6 cellular contexts compared by ENCODE assay signal in genomic region chr3:124757926-124758325, GRCh38. TPM values are rescaled to one million over a fixed set of nuclear protein-coding genes. Genes with fewer than 3 reads are reported as not detected.
DNase-seq lines count a peak whose midpoint lies in the region; ATAC-seq and TF ChIP-seq lines count a peak whose summit lies in the region.
"Not testable (repeated sequence)": the region's sequence is repeated elsewhere in the genome, so short reads cannot be mapped to it uniquely, and the experiment has no call there.

No MANE protein-coding gene starts in this region.

- H3K14ac ChIP-seq in H9 (ENCODE audit: insufficient read depth, low read length): not testable (repeated sequence)

- H3K27ac ChIP-seq in H9 (ENCODE audit: insufficient read length, low read depth, low read length): not testable (repeated sequence)
- H3K27ac ChIP-seq in mesendoderm (ENCODE audit: low read depth, low read length): peak overlapping the region; percentile 13

- H2AK5ac ChIP-seq in H9 (ENCODE audit: insufficient read length, low read length); mesendoderm (ENCODE audit: low read length): not testable (repeated sequence)

- peaks cover 37 to 43% of the 10 kb centered on the region in 2 experiments for H3K4me1 Mint-ChIP-seq in H9
- H3K4me1 Mint-ChIP-seq in WTC11: peaks cover 74% of the 10 kb centered on the region
- not testable (repeated sequence) for H3K4me1 Mint-ChIP-seq in stimulated activated effector memory CD8-positive, alpha-beta T cell treated with anti-CD3 and anti-CD28 coated beads, Interleukin-12 subunit alpha, Interleukin-12 subunit beta, amount 100 ng/mL, for 72 hours

- TF ChIP-seq CTCF in H9 (conservative IDR thresholded peaks at IDR 0.05); WTC11 (IDR thresholded peaks at IDR 0.05): not testable (repeated sequence)

- not testable (repeated sequence) for H3K79me1 ChIP-seq in H9 (ENCODE audit: insufficient read depth, low read depth, low read length, poor library complexity, severe bottlenecking); mesendoderm (ENCODE audit: low read length)

- H3T11ph ChIP-seq in H9 (ENCODE audit: low read length): not testable (repeated sequence)

- not testable (repeated sequence) for H4K91ac ChIP-seq in H9 (ENCODE audit: insufficient read length, low read depth, low read length)

- H4K5ac ChIP-seq in H9 (ENCODE audit: insufficient read length, low read depth, low read length); mesendoderm (ENCODE audit: low read length): not testable (repeated sequence)

- not testable (repeated sequence) for H3K23ac ChIP-seq in H9 (ENCODE audit: insufficient read length, low read depth, low read length); mesendoderm (ENCODE audit: low read length)

- not testable (repeated sequence) for H3K4me3 ChIP-seq in mesendoderm (ENCODE audit: low read length)

- not testable (repeated sequence) for H3K23me2 ChIP-seq in H9 (ENCODE audit: insufficient read length, low read depth, low read length, poor library complexity, severe bottlenecking)

- H3K4me3 Mint-ChIP-seq in H9: peak overlapping the region in 1 of 2 experiments; percentile 45; a peak in 1 of 5 replicates
- not testable (repeated sequence) for H3K4me3 Mint-ChIP-seq in WTC11; stimulated activated effector memory CD8-positive, alpha-beta T cell treated with anti-CD3 and anti-CD28 coated beads, Interleukin-12 subunit alpha, Interleukin-12 subunit beta, amount 100 ng/mL, for 72 hours

- H3K36me3 Mint-ChIP-seq in H9 (ENCODE audit: insufficient read depth in 1 of 3, low read depth in 3 of 3); WTC11; stimulated activated effector memory CD8-positive, alpha-beta T cell treated with anti-CD3 and anti-CD28 coated beads, Interleukin-12 subunit alpha, Interleukin-12 subunit beta, amount 100 ng/mL, for 72 hours: not testable (repeated sequence)

- H3K27me3 Mint-ChIP-seq in H9 (ENCODE audit: low read depth); WTC11 (ENCODE audit: low read depth): not testable (repeated sequence)

- H3K9me3 ChIP-seq in H9 (ENCODE audit: control insufficient read depth, low read depth, low read length): not testable (repeated sequence)

- H3K4me2 ChIP-seq in H9 (ENCODE audit: insufficient read depth, insufficient read length, low read length); mesendoderm (ENCODE audit: low read length): not testable (repeated sequence)

- H3K4me1 ChIP-seq in H9 (ENCODE audit: insufficient read depth, low read length): not testable (repeated sequence)
- H3K4me1 ChIP-seq in mesendoderm (ENCODE audit: control insufficient read depth, low read depth, low read length): peaks cover 23% of the 10 kb centered on the region

- not testable (repeated sequence) for H2BK20ac ChIP-seq in H9 (ENCODE audit: low read depth, low read length, poor library complexity, severe bottlenecking)

- not testable (repeated sequence) for H2BK5ac ChIP-seq in H9 (ENCODE audit: insufficient read length, low read length)
- H2BK5ac ChIP-seq in mesendoderm (ENCODE audit: low read length): peak overlapping the region; percentile 29

- H3K36me3 ChIP-seq in mesendoderm (ENCODE audit: control insufficient read depth, insufficient read depth, low read length): not testable (repeated sequence)

- H4K20me1 ChIP-seq in H9 (ENCODE audit: control insufficient read depth, insufficient read depth, insufficient read length): not testable (repeated sequence)

- not testable (repeated sequence) for H3K79me2 ChIP-seq in H9 (ENCODE audit: insufficient read depth, low read length); mesendoderm (ENCODE audit: control insufficient read depth, insufficient read depth, low read length)

- no CpG with 5 or more reads among the region's 7 CpGs for WGBS in H9 (ENCODE audit: extremely low coverage, insufficient read length, low lambda C conversion rate)
- WGBS in mesendoderm (ENCODE audit: extremely low coverage, insufficient coverage, low lambda C conversion rate): no CpG with 5 or more reads among the region's 7 CpGs

- not testable (repeated sequence) for H3K9ac ChIP-seq in H9 (ENCODE audit: extremely low read depth, insufficient read length, low read length); mesendoderm (ENCODE audit: low read length)

- not testable (repeated sequence) for H4K8ac ChIP-seq in H9 (replicated peaks; ENCODE audit: insufficient read length, low read depth, low read length); mesendoderm (ENCODE audit: low read depth, low read length)

- not testable (repeated sequence) for H2BK120ac ChIP-seq in H9 (ENCODE audit: low read depth, low read length, poor library complexity, severe bottlenecking)
- peak overlapping the region; percentile 90 for H2BK120ac ChIP-seq in mesendoderm (ENCODE audit: low read depth, low read length)

- not testable (repeated sequence) for ATAC-seq in WTC11; stimulated activated effector memory CD8-positive, alpha-beta T cell treated with anti-CD3 and anti-CD28 coated beads, Interleukin-12 subunit alpha, Interleukin-12 subunit beta, amount 100 ng/mL, for 72 hours

- POLR2A ChIA-PET in WTC11 (lab: Charles Lee): not testable (repeated sequence)

- CTCF ChIA-PET in WTC11 (lab: Charles Lee): not testable (repeated sequence)

- H3K27me3 ChIP-seq in H9 (ENCODE audit: insufficient read depth, low read length); mesendoderm (ENCODE audit: insufficient read depth, low read length, poor library complexity): not testable (repeated sequence)

- H3K9me3 Mint-ChIP-seq in H9; WTC11; stimulated activated effector memory CD8-positive, alpha-beta T cell treated with anti-CD3 and anti-CD28 coated beads, Interleukin-12 subunit alpha, Interleukin-12 subunit beta, amount 100 ng/mL, for 72 hours: not testable (repeated sequence)

- not testable (repeated sequence) for H2BK12ac ChIP-seq in H9 (ENCODE audit: insufficient read length, low read depth, low read length)

- H2AFZ ChIP-seq in H9 (ENCODE audit: low read length): not testable (repeated sequence)

- not testable (repeated sequence) for H2BK15ac ChIP-seq in H9 (ENCODE audit: low read depth, low read length)
- peak overlapping the region; percentile 23 for H2BK15ac ChIP-seq in mesendoderm (replicated peaks; ENCODE audit: low read depth)

- not testable (repeated sequence) for H3K18ac ChIP-seq in H9 (ENCODE audit: insufficient read length, low read depth, low read length)
- peak overlapping the region; percentile 95 for H3K18ac ChIP-seq in mesendoderm (ENCODE audit: low read length)

- H3K27ac Mint-ChIP-seq in H9 (peak overlapping the region in 2 of 3 experiments; percentile 23 to 88; a peak in 3 of 7 replicates), WTC11 (peak overlapping the region; percentile 83)
- H3K27ac Mint-ChIP-seq in stimulated activated effector memory CD8-positive, alpha-beta T cell treated with anti-CD3 and anti-CD28 coated beads, Interleukin-12 subunit alpha, Interleukin-12 subunit beta, amount 100 ng/mL, for 72 hours: peak overlapping the region; percentile 5

- not testable (repeated sequence) for H3K56ac ChIP-seq in H9 (ENCODE audit: insufficient read length, low read depth, low read length)
- peak overlapping the region; percentile 72 for H3K56ac ChIP-seq in mesendoderm (ENCODE audit: low read length)

- peak; percentile 63 for DNase-seq in ELF-1 (ENCODE audit: low read depth, low spot score)
- peak; percentile 63 for DNase-seq in H9
- not testable (repeated sequence) for DNase-seq in WTC11 (ENCODE audit: low spot score); stimulated activated effector memory CD8-positive, alpha-beta T cell treated with anti-CD3 and anti-CD28 coated beads, Interleukin-12 subunit alpha, Interleukin-12 subunit beta, amount 100 ng/mL, for 72 hours (ENCODE audit: low spot score in 2 of 2)
- DNase-seq in ecto neural progenitor cell (ENCODE audit: low spot score): peak; percentile 38
- DNase-seq in mesendoderm: peak; percentile 72

- H3K4ac ChIP-seq in H9 (ENCODE audit: low read depth, low read length): not testable (repeated sequence)
- H3K4ac ChIP-seq in mesendoderm (ENCODE audit: low read depth, low read length): peak overlapping the region; percentile 58

RNA-seq across cellular contexts. Expression of gene UMPS, which starts 27.7 kb away (rescaled TPM):
- total RNA-seq in H9 (2021) (56.4 and 65.4 TPM in 2 replicates), WTC11 (2021) (39.7 to 45.4 TPM (median 42.0 TPM) in 3 replicates)
- polyA plus RNA-seq in mesendoderm (2013, experiment 1 of 2): 45.8 TPM
- 45.3 TPM for polyA plus RNA-seq in mesendoderm (2013, experiment 2 of 2)

Comparison
In these comparisons a context has a peak if more than half of its experiments do, and no peak if none do; other contexts are left out.
1. H3K27ac Mint-ChIP-seq: peak in every context shown above with its lines; median percentile 83 in WTC11; 56 in H9; 5 in stimulated activated effector memory CD8-positive, alpha-beta T cell treated with anti-CD3 and anti-CD28 coated beads, Interleukin-12 subunit alpha, Interleukin-12 subunit beta, amount 100 ng/mL, for 72 hours.